1 cellular context compared by ENCODE assay signal in genomic region chr10:16436758-16437539, GRCh38.
TF ChIP-seq lines count a peak whose summit lies in the region.

PTER (plus strand) TSS chr10:16437010; CDS start chr10:16484385, 47,375 bp downstream.

TF ChIP-seq in K562, 482 proteins besides CTCF, POLR2A, EP300 and RAD21 (continued from another document and continues in another):
- TF ChIP-seq USF2 (CRISPR knock-in tag; IDR thresholded peaks at IDR 0.05) (peak; percentile 40; the same call in 1 of the 2 replicates), SIRT6 (IDR thresholded peaks at IDR 0.05; ENCODE audit: low read depth, low read length) (no peak), RHOXF2B (CRISPR knock-in tag; conservative IDR thresholded peaks at IDR 0.05) (no peak), NKRF (IDR thresholded peaks at IDR 0.05; ENCODE audit: borderline replicate concordance) (peak; percentile 48; the same call in 1 of the 2 replicates), SOX6 (IDR thresholded peaks at IDR 0.05) (peak; percentile 9; the same call in 1 of the 2 replicates), EHMT2 (IDR thresholded peaks at IDR 0.05) (no peak), HDAC2 (IDR thresholded peaks at IDR 0.05) (no peak), ZNF551 (CRISPR knock-in tag; IDR thresholded peaks at IDR 0.05) (no peak), RNF219 (CRISPR knock-in tag; IDR thresholded peaks at IDR 0.05) (no peak), TEAD1 (CRISPR knock-in tag; IDR thresholded peaks at IDR 0.05) (no peak), SMAD3 (CRISPR knock-in tag; conservative IDR thresholded peaks at IDR 0.05) (no peak), ZNF79 (CRISPR knock-in tag; IDR thresholded peaks at IDR 0.05; ENCODE audit: low read depth) (no peak), MLX (CRISPR knock-in tag; conservative IDR thresholded peaks at IDR 0.05) (no peak), ARNT (IDR thresholded peaks at IDR 0.05) (no peak), IRF9 (tag; IDR thresholded peaks at IDR 0.05) (no peak), ZBTB17 (CRISPR knock-in tag; IDR thresholded peaks at IDR 0.05) (no peak), ZNF57 (CRISPR knock-in tag; IDR thresholded peaks at IDR 0.05) (no peak), NR4A1 (CRISPR knock-in tag; IDR thresholded peaks at IDR 0.05) (no peak), NR4A1 (tag; IDR thresholded peaks at IDR 0.05) (no peak), BDP1 (IDR thresholded peaks at IDR 0.05; ENCODE audit: insufficient read depth, insufficient read length) (no peak), PKNOX1 (IDR thresholded peaks at IDR 0.05) (peak; percentile 72), MEF2A (IDR thresholded peaks at IDR 0.05; ENCODE audit: control insufficient read depth, low read depth, low read length) (no peak), LCOR (CRISPR knock-in tag; IDR thresholded peaks at IDR 0.05) (0 out of 2 replicates have a peak, but pooled peaks have one; percentile 59), RBM14 (IDR thresholded peaks at IDR 0.05; ENCODE audit: borderline replicate concordance, insufficient read depth, low read depth, low read length) (no peak), FOXK1 (CRISPR knock-in tag; IDR thresholded peaks at IDR 0.05; ENCODE audit: borderline replicate concordance) (no peak), NFE2 (IDR thresholded peaks at IDR 0.05; ENCODE audit: low read depth) (no peak), ILF3 (IDR thresholded peaks at IDR 0.05; ENCODE audit: borderline replicate concordance) (no peak), BCL6 (CRISPR knock-in tag; IDR thresholded peaks at IDR 0.05) (no peak), BACH1 (tag; IDR thresholded peaks at IDR 0.05) (no peak), ESRRA (IDR thresholded peaks at IDR 0.05; ENCODE audit: borderline replicate concordance, low read depth) (peak; percentile 52; the same call in 1 of the 2 replicates), KHSRP (IDR thresholded peaks at IDR 0.05) (no peak), CHAMP1 (IDR thresholded peaks at IDR 0.05) (no peak), CTCFL (IDR thresholded peaks at IDR 0.05; ENCODE audit: borderline replicate concordance, insufficient read depth, low read depth, low read length, poor library complexity, severe bottlenecking) (no peak), ZNF518B (CRISPR knock-in tag; IDR thresholded peaks at IDR 0.05) (no peak), KDM2B (CRISPR knock-in tag; IDR thresholded peaks at IDR 0.05) (0 out of 2 replicates have a peak, but pooled peaks have one; percentile 31), ZSCAN29 (IDR thresholded peaks at IDR 0.05) (no peak), ARHGAP35 (IDR thresholded peaks at IDR 0.05; ENCODE audit: partially characterized antibody) (no peak), SNIP1 (IDR thresholded peaks at IDR 0.05; ENCODE audit: low read depth) (0 out of 2 replicates have a peak, but pooled peaks have one; percentile 3), PTTG1 (tag; IDR thresholded peaks at IDR 0.05; ENCODE audit: low read depth) (no peak), ELF4 (CRISPR knock-in tag; IDR thresholded peaks at IDR 0.05) (no peak), GABPB1 (CRISPR knock-in tag; IDR thresholded peaks at IDR 0.05) (peak; percentile 72), ZNF77 (CRISPR knock-in tag; IDR thresholded peaks at IDR 0.05) (no peak), ZNF695 (CRISPR knock-in tag; IDR thresholded peaks at IDR 0.05) (no peak), JUND (IDR thresholded peaks at IDR 0.05; ENCODE audit: borderline replicate concordance, low read depth, low read length) (no peak; the same call in none of the 2 replicates), JUND (tag; IDR thresholded peaks at IDR 0.05; ENCODE audit: borderline replicate concordance, low read depth, low read length) (0 out of 3 replicates have a peak, but pooled peaks have one; percentile 10), CXXC5 (CRISPR knock-in tag; IDR thresholded peaks at IDR 0.05) (peak; percentile 70), SIX5 (IDR thresholded peaks at IDR 0.05; ENCODE audit: borderline replicate concordance in 1 of 2, insufficient read depth in 1 of 2, low read depth in 1 of 2, low read length in 2 of 2) (no peak), SIN3A (IDR thresholded peaks at IDR 0.05; ENCODE audit: borderline replicate concordance in 2 of 2, control insufficient read depth in 1 of 2, low read depth in 2 of 2, low read length in 2 of 2) (no peak), E4F1 (CRISPR knock-in tag; IDR thresholded peaks at IDR 0.05; ENCODE audit: borderline replicate concordance) (no peak), ZNF316 (IDR thresholded peaks at IDR 0.05) (no peak)
